Comparison of ENCODE assay signal across 9 cellular contexts in genomic region chr2:98911376-98912154, GRCh38. TPM values are rescaled to one million over a fixed set of nuclear protein-coding genes. Genes with fewer than 3 reads are reported as not detected.
DNase-seq lines count a peak whose midpoint lies in the region; ATAC-seq and TF ChIP-seq lines count a peak whose summit lies in the region.
"Had no signal": no experiment of that assay in that cellular context is flagged by ENCODE, and none has a peak within 500 bp of the region (broad histone marks: within the 10 kb centered on the region; RNA-seq: fewer than 3 reads in every experiment).

No MANE protein-coding gene starts in this region.

- H3K27me3 Mint-ChIP-seq in activated CD4-positive, alpha-beta memory T cell treated with anti-CD3 and anti-CD28 coated beads for 36 hours = peaks cover 30% of the 10 kb centered on the region
- peaks cover 9% of the 10 kb centered on the region for H3K27me3 Mint-ChIP-seq in endothelial cell (ENCODE audit: unreplicated experiment)

- ATAC-seq in esophagus mucosa = peak; percentile 38
- no peak for ATAC-seq in HG02642 (IDR thresholded peaks at IDR 0.05; ENCODE audit: poor library complexity, unreplicated experiment)

- CTCF ChIA-PET in activated CD4-positive, alpha-beta memory T cell treated with anti-CD3 and anti-CD28 coated beads for 36 hours (lab: Charles Lee) = no interaction called here

- H3K4me1 Mint-ChIP-seq in activated CD4-positive, alpha-beta memory T cell treated with anti-CD3 and anti-CD28 coated beads for 36 hours (ENCODE audit: low read depth) = peaks cover 16% of the 10 kb centered on the region
- peaks cover 29% of the 10 kb centered on the region for H3K4me1 Mint-ChIP-seq in endothelial cell (ENCODE audit: unreplicated experiment)

- H3K27me3 ChIP-seq in skeletal muscle satellite cell (ENCODE audit: control insufficient read depth, insufficient read depth, low read length) (no peaks in the 10 kb centered on the region), SJCRH30 (no peaks in the 10 kb centered on the region; the same call in 1 of the 2 replicates)

- H3K27ac Mint-ChIP-seq in activated CD4-positive, alpha-beta memory T cell treated with anti-CD3 and anti-CD28 coated beads for 36 hours = peak overlapping the region; percentile 1
- H3K27ac Mint-ChIP-seq in endothelial cell (ENCODE audit: unreplicated experiment) = no peak overlapping the region
- H3K27ac Mint-ChIP-seq: activated naive CD4-positive, alpha-beta T cell treated with anti-CD3 and anti-CD28 coated beads, Interleukin-2, amount 50 U/mL, for 24 hours had no signal

- no peak overlapping the region for H3K27ac ChIP-seq in SJCRH30

- H3K4me3 Mint-ChIP-seq in activated CD4-positive, alpha-beta memory T cell treated with anti-CD3 and anti-CD28 coated beads for 36 hours = no peak overlapping the region
- H3K4me3 Mint-ChIP-seq in endothelial cell (ENCODE audit: unreplicated experiment) = no peak overlapping the region
- H3K4me3 Mint-ChIP-seq: activated naive CD4-positive, alpha-beta T cell treated with anti-CD3 and anti-CD28 coated beads, Interleukin-2, amount 50 U/mL, for 24 hours had no signal

- peak overlapping the region; percentile 47 for H3K4me3 ChIP-seq in skeletal muscle satellite cell (ENCODE audit: low read length)
- no peak overlapping the region for H3K4me3 ChIP-seq in SJCRH30

- POLR2A ChIA-PET in activated CD4-positive, alpha-beta memory T cell treated with anti-CD3 and anti-CD28 coated beads for 36 hours (lab: Charles Lee) = no interaction called here

- peak overlapping the region; percentile 61 for H3K9ac ChIP-seq in skeletal muscle satellite cell (ENCODE audit: low read depth, low read length)

- H3K36me3 Mint-ChIP-seq in activated CD4-positive, alpha-beta memory T cell treated with anti-CD3 and anti-CD28 coated beads for 36 hours = no peaks in the 10 kb centered on the region
- H3K36me3 Mint-ChIP-seq in endothelial cell (ENCODE audit: low read depth, unreplicated experiment) = no peaks in the 10 kb centered on the region
- H3K36me3 Mint-ChIP-seq: activated naive CD4-positive, alpha-beta T cell treated with anti-CD3 and anti-CD28 coated beads, Interleukin-2, amount 50 U/mL, for 24 hours; naive B cell had no signal

- H3K36me3 ChIP-seq in skeletal muscle satellite cell (ENCODE audit: insufficient read depth, low read length) (no peaks in the 10 kb centered on the region), SJCRH30 (no peaks in the 10 kb centered on the region)

- H3K9me3 ChIP-seq in skeletal muscle satellite cell (replicated peaks; ENCODE audit: low read length) (no peaks in the 10 kb centered on the region), SJCRH30 (replicated peaks) (no peaks in the 10 kb centered on the region)

- no peak for TF ChIP-seq CTCF in endothelial cell (IDR thresholded peaks at IDR 0.05; ENCODE audit: unreplicated experiment)

- H3K9me3 Mint-ChIP-seq in activated CD4-positive, alpha-beta memory T cell treated with anti-CD3 and anti-CD28 coated beads for 36 hours = no peaks in the 10 kb centered on the region
- H3K9me3 Mint-ChIP-seq in endothelial cell (ENCODE audit: unreplicated experiment) = no peaks in the 10 kb centered on the region
- H3K9me3 Mint-ChIP-seq: activated naive CD4-positive, alpha-beta T cell treated with anti-CD3 and anti-CD28 coated beads, Interleukin-2, amount 50 U/mL, for 24 hours; naive B cell had no signal

- H3K4me2 ChIP-seq in skeletal muscle satellite cell (ENCODE audit: low read length) = peak overlapping the region; percentile 79

- H3K4me1 ChIP-seq in skeletal muscle satellite cell (ENCODE audit: control insufficient read depth, insufficient read depth, low read length) (peaks cover 77% of the 10 kb centered on the region), SJCRH30 (peaks cover 17% of the 10 kb centered on the region)

- DNase-seq in HuH-7.5 (ENCODE audit: low spot score) (peak; percentile 61), SJCRH30 (no peak), endothelial cell (ENCODE audit: low spot score) (no peak)
- peak; percentile 32 for DNase-seq in activated CD4-positive, alpha-beta memory T cell treated with anti-CD3 and anti-CD28 coated beads for 36 hours
- DNase-seq: naive B cell had no signal

- intact Hi-C loops in activated CD4-positive, alpha-beta memory T cell treated with anti-CD3 and anti-CD28 coated beads for 36 hours (cut with micrococcal nuclease) = no loop called here

RNA-seq across cellular contexts. Expression of gene CRACDL, which starts 24.5 kb away (rescaled TPM):
- total RNA-seq in activated CD4-positive, alpha-beta memory T cell treated with anti-CD3 and anti-CD28 coated beads for 36 hours = under 1 TPM; 0.12 to 0.31 TPM
- total RNA-seq in esophagus mucosa = 6.6 TPM
- total RNA-seq in skeletal muscle satellite cell (2012; rRNA removed) = under 0.01 and 1.3 TPM in 2 replicates
- total RNA-seq in SJCRH30 (2014; rRNA removed; shearing (Covaris generic)) = not detected in 2 replicates
- 3.3 TPM for total RNA-seq in endothelial cell (ENCODE audit: unreplicated experiment)

Comparison
In these comparisons a context has a peak if more than half of its experiments do, and no peak if none do; other contexts are left out.
1. DNase-seq: peak in HuH-7.5 (single experiment) and activated CD4-positive, alpha-beta memory T cell treated with anti-CD3 and anti-CD28 coated beads for 36 hours (single experiment); none in SJCRH30 (0 of 2) and endothelial cell (single experiment).